In the genomic region with DNA sequence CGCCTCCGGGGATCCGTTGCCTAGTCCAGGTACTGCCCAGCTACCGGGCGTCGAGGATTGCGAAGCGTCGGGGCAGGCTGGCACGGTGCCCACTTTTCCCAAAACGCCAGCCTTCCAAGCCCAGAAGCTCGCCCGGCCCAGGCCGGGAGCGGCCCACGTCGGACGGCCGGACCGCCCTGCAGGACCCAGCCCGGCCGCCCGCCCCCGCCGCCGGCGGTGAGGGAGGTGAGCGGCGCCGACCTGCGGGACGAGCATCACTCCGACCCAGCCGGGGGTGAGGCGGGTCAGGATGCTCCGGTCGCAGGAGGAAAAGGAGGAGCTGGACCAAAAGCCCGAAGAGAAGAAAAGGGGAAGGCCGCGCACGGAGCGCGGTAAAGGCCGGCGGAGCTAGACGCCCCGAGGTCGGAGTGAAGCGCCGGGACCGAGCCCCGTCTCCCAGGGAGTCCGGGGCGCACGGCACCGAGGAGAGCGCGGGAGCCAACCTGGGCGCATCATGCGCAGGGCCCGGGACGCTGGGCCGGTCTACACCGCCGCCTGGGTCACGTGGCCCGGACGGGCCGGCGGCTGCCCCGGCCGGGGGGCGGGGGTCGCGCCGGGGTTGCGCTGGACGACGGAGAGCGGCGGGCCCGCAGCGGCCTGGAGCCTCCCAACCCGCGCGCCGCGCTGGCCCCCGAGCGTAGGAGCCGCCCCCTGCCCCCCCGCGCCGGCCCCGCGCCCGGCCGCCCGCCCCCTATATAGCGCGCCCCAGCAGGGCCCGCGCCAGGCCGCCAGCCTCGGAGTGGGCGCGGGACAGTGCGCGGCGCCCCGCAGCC, we compare ENCODE assay signal across 9 cellular contexts. TPM values are rescaled to one million over a fixed set of nuclear protein-coding genes. Genes with fewer than 3 reads are reported as not detected.
A peak's percentile ranks its signal among the peaks of the same experiment; 100 is the strongest.
DNase-seq lines count a peak whose midpoint lies in the region; ATAC-seq and TF ChIP-seq lines count a peak whose summit lies in the region.
"Had no signal": no experiment of that assay in that cellular context is flagged by ENCODE, and none has a peak within 500 bp of the region (broad histone marks: within the 10 kb centered on the region; RNA-seq: fewer than 3 reads in every experiment).

A gene (plus strand): TSS at position 762 of the 812 bp plus-strand sequence. CDS start 146 bp downstream, outside the sequence.

- H3K27ac ChIP-seq in osteoblast (ENCODE audit: low read depth, low read length), result no peak within 1 kb of the TSS

- H3K79me2 ChIP-seq in osteoblast (ENCODE audit: insufficient read depth, low read length), result no peaks in the 10 kb centered on the region

- TF ChIP-seq CTCF in fibroblast of the aortic adventitia (IDR thresholded peaks at IDR 0.05; ENCODE audit: insufficient read depth, low read length) (no peak), osteoblast (IDR thresholded peaks at IDR 0.05; ENCODE audit: extremely low read depth, low read depth, low read length) (no peak)

- H3K27me3 ChIP-seq in NT2/D1 (ENCODE audit: insufficient read depth, insufficient read length) (peaks cover 79% of the 10 kb centered on the region), osteoblast (ENCODE audit: insufficient read depth, low read length) (peaks cover 77% of the 10 kb centered on the region)

- H3K9ac ChIP-seq in NT2/D1 (ENCODE audit: insufficient read length, low read depth), result peak within 1 kb of the TSS; percentile 57

- no peaks in the 10 kb centered on the region for H3K36me3 ChIP-seq in NT2/D1 (ENCODE audit: insufficient read depth, insufficient read length, low read length)
- no peaks in the 10 kb centered on the region for H3K36me3 ChIP-seq in osteoblast (ENCODE audit: insufficient read depth, low read length)

- peak within 1 kb of the TSS; percentile 36 for H3K4me3 ChIP-seq in NT2/D1 (ENCODE audit: insufficient read length, low read depth)
- H3K4me3 ChIP-seq in fibroblast of the aortic adventitia (ENCODE audit: low read depth, low read length), result peak within 1 kb of the TSS; percentile 35
- peak within 1 kb of the TSS; percentile 33 for H3K4me3 ChIP-seq in osteoblast (ENCODE audit: insufficient read depth, low read length)

- H4K20me1 ChIP-seq in osteoblast (ENCODE audit: insufficient read depth, low read length), result no peaks in the 10 kb centered on the region

- H2AFZ ChIP-seq in osteoblast (ENCODE audit: low read length), result no peak within 1 kb of the TSS

- no peak for ATAC-seq in GM21447 (IDR thresholded peaks at IDR 0.05; ENCODE audit: unreplicated experiment)

- H3K9me3 ChIP-seq in NT2/D1 (ENCODE audit: insufficient read depth, low read length) (no peaks in the 10 kb centered on the region), osteoblast (ENCODE audit: low read depth, low read length) (no peaks in the 10 kb centered on the region)

- H3K4me2 ChIP-seq in osteoblast (ENCODE audit: insufficient read depth, low read length), result peak within 1 kb of the TSS; percentile 45

- H3K4me1 ChIP-seq in NT2/D1 (ENCODE audit: insufficient read depth, insufficient read length) (peaks cover 8% of the 10 kb centered on the region), osteoblast (ENCODE audit: insufficient read depth, low read length) (peaks cover 9% of the 10 kb centered on the region)

- DNase-seq in CD1c-positive myeloid dendritic cell (ENCODE audit: extremely low spot score) (peak; percentile 18), NT2/D1 (ENCODE audit: low read depth, low spot score) (no peak), fibroblast of the aortic adventitia (ENCODE audit: low read depth) (no peak), osteoblast (ENCODE audit: insufficient read length, low spot score, missing footprints) (peak; percentile 89), NCI-H82 treated with DMSO at 0.1 percent for 48 hours (lab: John Stamatoyannopoulos, UW; ENCODE audit: unreplicated experiment) (no peak), NCI-H187 treated with DMSO at 0.1 percent for 48 hours (lab: John Stamatoyannopoulos, UW) (no peak)
- no peak for DNase-seq in effector CD8-positive, alpha-beta T cell (lab: John Stamatoyannopoulos, UW)

RNA-seq across cellular contexts. Expression of the gene that starts here (rescaled TPM):
- 0.72 and 2.4 TPM in 2 replicates for total RNA-seq in fibroblast of the aortic adventitia (ENCODE audit: low replicate concordance)
- total RNA-seq in osteoblast, result not detected in 2 replicates
- total RNA-seq: NCI-H460 had no signal

Comparison
In these comparisons a context has a peak if more than half of its experiments do, and no peak if none do; other contexts are left out.
1. Peak in DNase-seq, H3K4me3 ChIP-seq and H3K4me2 ChIP-seq in osteoblast; RNA of the gene not detected or under 1 TPM.